Comparison of ENCODE assay signal across 8 cellular contexts in genomic region chr7:100483101-100483727, GRCh38. TPM values are rescaled to one million over a fixed set of nuclear protein-coding genes. Genes with fewer than 3 reads are reported as not detected.
DNase-seq lines count a peak whose midpoint lies in the region; ATAC-seq and TF ChIP-seq lines count a peak whose summit lies in the region.

No MANE protein-coding gene starts in this region.

- peak; percentile 52 for ATAC-seq in GM19328 (IDR thresholded peaks at IDR 0.05; ENCODE audit: unreplicated experiment)

- H3K4me3 ChIP-seq in BLaER1 treated with 17β-estradiol and CSF1 and Interleukin-3, amounts not matched to agents 10 nM and 100 nM = peak overlapping the region; percentile 57 to 76 (median 67)
- H3K4me3 ChIP-seq in right atrium auricular region (peak overlapping the region; percentile 48 to 61), uterus (peak overlapping the region; percentile 52 to 64)

- intact Hi-C loops in uterus (cut with DNase I; ENCODE audit: low total_unique reads) = no loop called here

- no peaks in the 10 kb centered on the region for H3K36me3 ChIP-seq in BLaER1 treated with 17β-estradiol and CSF1 and Interleukin-3, amounts not matched to agents 10 nM and 100 nM
- H3K36me3 ChIP-seq in right atrium auricular region (no peaks in the 10 kb centered on the region), uterus (no peaks in the 10 kb centered on the region)

- peak overlapping the region; percentile 87 to 100 (median 95) for H3K4me2 ChIP-seq in BLaER1 treated with 17β-estradiol and CSF1 and Interleukin-3, amounts not matched to agents 10 nM and 100 nM

- H3K4me1 ChIP-seq in BLaER1 treated with 17β-estradiol and CSF1 and Interleukin-3, amounts not matched to agents 10 nM and 100 nM = peaks cover 38 to 75% (median 60%) of the 10 kb centered on the region in 10 experiments
- peaks cover 0 to 16% of the 10 kb centered on the region in 2 donors for H3K4me1 ChIP-seq in right atrium auricular region
- peaks cover 0 to 6% of the 10 kb centered on the region in 2 donors for H3K4me1 ChIP-seq in uterus

- TF ChIP-seq POLR2A in uterus (IDR thresholded peaks at IDR 0.05) = peak in 1 of 2 donors; percentile 27

- H3K27me3 ChIP-seq in BLaER1 treated with 17β-estradiol and CSF1 and Interleukin-3, amounts not matched to agents 10 nM and 100 nM = no peaks in the 10 kb centered on the region
- H3K27me3 ChIP-seq in right atrium auricular region (no peaks in the 10 kb centered on the region), uterus (no peaks in the 10 kb centered on the region)

- TF ChIP-seq CTCF in right atrium auricular region (IDR thresholded peaks at IDR 0.05) (peak; percentile 97 to 100), uterus (IDR thresholded peaks at IDR 0.05) (peak; percentile 54 to 99 (median 98))

- peak overlapping the region; percentile 62 to 78 (median 75); a peak in 21 of 22 replicates for H3K9ac ChIP-seq in BLaER1 treated with 17β-estradiol and CSF1 and Interleukin-3, amounts not matched to agents 10 nM and 100 nM

- DNase-seq in HUDEP-2 (lab: John Stamatoyannopoulos, UW; ENCODE audit: unreplicated experiment in 76 of 76) (peak in 64 of 76 experiments; percentile 10 to 82 (median 61)), SW480 (ENCODE audit: low spot score) (peak; percentile 58), amniotic epithelial cell (ENCODE audit: low read depth) (peak; percentile 38), right atrium auricular region (ENCODE audit: low spot score) (no peak), putamen (ENCODE audit: low spot score) (peak; percentile 71), uterus (peak; percentile 59 to 80)

- H3K9me3 ChIP-seq in BLaER1 treated with 17β-estradiol and CSF1 and Interleukin-3, amounts not matched to agents 10 nM and 100 nM (replicated peaks in 1 of 11) = no peaks in the 10 kb centered on the region
- H3K9me3 ChIP-seq in right atrium auricular region (no peaks in the 10 kb centered on the region), uterus (no peaks in the 10 kb centered on the region)

- H3K27ac ChIP-seq in BLaER1 treated with 17β-estradiol and CSF1 and Interleukin-3, amounts not matched to agents 10 nM and 100 nM = peak overlapping the region in 3 of 11 experiments; percentile 41 to 57 (median 48); a peak in 4 of 22 replicates
- H3K27ac ChIP-seq in right atrium auricular region = peak overlapping the region; percentile 28 to 37
- peak overlapping the region; percentile 63 to 81 for H3K27ac ChIP-seq in uterus

- peaks cover 0 to 7% (median 0%) of the 10 kb centered on the region in 11 experiments; a peak in 2 of 22 replicates for H4K20me1 ChIP-seq in BLaER1 treated with 17β-estradiol and CSF1 and Interleukin-3, amounts not matched to agents 10 nM and 100 nM

RNA-seq across cellular contexts. Expression of gene NYAP1, which starts 0.5 kb away (rescaled TPM):
- total RNA-seq in right atrium auricular region (1 to 10 TPM in 1 of 2 donors, under 1 TPM in 1; 0.37 to 1.5 TPM), uterus (1 to 10 TPM in 2 of 4 donors, under 1 TPM in 2; 0.29 to 6.5 (median 2.4) TPM)

RNA-seq across cellular contexts. Expression of gene TSC22D4, which starts 4.2 kb away (rescaled TPM):
- total RNA-seq in right atrium auricular region (10 to 100 TPM; 26.2 to 34.6 TPM), uterus (10 to 100 TPM; 17.6 to 40.3 (median 19.5) TPM)

RNA-seq across cellular contexts. Expression of gene SPACDR, which starts 19.2 kb away (rescaled TPM):
- not detected for total RNA-seq in right atrium auricular region
- total RNA-seq in uterus = 10 to 100 TPM in 1 of 4 donors, 1 to 10 TPM in 2, not detected in 1; 1.4 to 22.1 (median 1.8) TPM

RNA-seq across cellular contexts. Expression of gene PPP1R35, which starts 46.9 kb away (rescaled TPM):
- 10 to 100 TPM; 18.7 to 20.2 TPM for total RNA-seq in right atrium auricular region
- total RNA-seq in uterus = 10 to 100 TPM in 2 of 4 donors, 1 to 10 TPM in 2; 7.4 to 39.7 (median 17.8) TPM

RNA-seq across cellular contexts. Expression of gene MEPCE, which starts 53.6 kb away (rescaled TPM):
- 10 to 100 TPM; 12.6 to 21.9 TPM for total RNA-seq in right atrium auricular region
- 10 to 100 TPM; 21.2 to 44.2 (median 30.2) TPM for total RNA-seq in uterus
